Comparison of ENCODE assay signal across 1 cellular context in the genomic region with DNA sequence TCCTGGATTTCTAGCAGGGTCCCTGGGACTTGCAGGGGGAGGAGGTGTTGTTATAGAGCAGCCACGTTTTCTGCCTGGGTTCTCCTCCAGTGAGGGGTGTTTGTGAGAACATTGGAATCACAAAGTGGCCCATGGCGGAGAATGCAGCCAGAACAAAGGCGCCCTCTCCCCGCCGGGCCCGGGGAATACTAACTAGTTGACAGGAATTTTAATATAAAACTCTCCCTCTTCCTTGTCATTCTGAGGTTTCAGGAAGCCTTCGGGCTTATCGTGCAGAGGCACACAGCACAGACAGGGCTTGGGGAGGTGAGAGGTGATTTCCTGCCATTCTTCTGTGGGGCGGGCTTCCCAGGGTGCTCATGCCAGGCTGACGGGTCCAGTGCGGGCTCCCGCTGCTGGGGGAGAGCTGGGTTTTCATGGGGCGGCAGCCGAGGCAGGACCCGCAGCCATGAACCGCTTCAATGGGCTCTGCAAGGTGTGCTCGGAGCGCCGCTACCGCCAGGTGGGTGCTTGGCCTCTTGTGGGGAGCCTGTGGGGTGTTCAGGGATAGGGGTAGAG.
A peak's percentile ranks its signal among the peaks of the same experiment; 100 is the strongest.
TF ChIP-seq lines count a peak whose summit lies in the region.

No MANE protein-coding gene starts in this region.

TF ChIP-seq in GM23338, 12 proteins besides CTCF, POLR2A, EP300 and RAD21:
- TF ChIP-seq, protein P1, sequence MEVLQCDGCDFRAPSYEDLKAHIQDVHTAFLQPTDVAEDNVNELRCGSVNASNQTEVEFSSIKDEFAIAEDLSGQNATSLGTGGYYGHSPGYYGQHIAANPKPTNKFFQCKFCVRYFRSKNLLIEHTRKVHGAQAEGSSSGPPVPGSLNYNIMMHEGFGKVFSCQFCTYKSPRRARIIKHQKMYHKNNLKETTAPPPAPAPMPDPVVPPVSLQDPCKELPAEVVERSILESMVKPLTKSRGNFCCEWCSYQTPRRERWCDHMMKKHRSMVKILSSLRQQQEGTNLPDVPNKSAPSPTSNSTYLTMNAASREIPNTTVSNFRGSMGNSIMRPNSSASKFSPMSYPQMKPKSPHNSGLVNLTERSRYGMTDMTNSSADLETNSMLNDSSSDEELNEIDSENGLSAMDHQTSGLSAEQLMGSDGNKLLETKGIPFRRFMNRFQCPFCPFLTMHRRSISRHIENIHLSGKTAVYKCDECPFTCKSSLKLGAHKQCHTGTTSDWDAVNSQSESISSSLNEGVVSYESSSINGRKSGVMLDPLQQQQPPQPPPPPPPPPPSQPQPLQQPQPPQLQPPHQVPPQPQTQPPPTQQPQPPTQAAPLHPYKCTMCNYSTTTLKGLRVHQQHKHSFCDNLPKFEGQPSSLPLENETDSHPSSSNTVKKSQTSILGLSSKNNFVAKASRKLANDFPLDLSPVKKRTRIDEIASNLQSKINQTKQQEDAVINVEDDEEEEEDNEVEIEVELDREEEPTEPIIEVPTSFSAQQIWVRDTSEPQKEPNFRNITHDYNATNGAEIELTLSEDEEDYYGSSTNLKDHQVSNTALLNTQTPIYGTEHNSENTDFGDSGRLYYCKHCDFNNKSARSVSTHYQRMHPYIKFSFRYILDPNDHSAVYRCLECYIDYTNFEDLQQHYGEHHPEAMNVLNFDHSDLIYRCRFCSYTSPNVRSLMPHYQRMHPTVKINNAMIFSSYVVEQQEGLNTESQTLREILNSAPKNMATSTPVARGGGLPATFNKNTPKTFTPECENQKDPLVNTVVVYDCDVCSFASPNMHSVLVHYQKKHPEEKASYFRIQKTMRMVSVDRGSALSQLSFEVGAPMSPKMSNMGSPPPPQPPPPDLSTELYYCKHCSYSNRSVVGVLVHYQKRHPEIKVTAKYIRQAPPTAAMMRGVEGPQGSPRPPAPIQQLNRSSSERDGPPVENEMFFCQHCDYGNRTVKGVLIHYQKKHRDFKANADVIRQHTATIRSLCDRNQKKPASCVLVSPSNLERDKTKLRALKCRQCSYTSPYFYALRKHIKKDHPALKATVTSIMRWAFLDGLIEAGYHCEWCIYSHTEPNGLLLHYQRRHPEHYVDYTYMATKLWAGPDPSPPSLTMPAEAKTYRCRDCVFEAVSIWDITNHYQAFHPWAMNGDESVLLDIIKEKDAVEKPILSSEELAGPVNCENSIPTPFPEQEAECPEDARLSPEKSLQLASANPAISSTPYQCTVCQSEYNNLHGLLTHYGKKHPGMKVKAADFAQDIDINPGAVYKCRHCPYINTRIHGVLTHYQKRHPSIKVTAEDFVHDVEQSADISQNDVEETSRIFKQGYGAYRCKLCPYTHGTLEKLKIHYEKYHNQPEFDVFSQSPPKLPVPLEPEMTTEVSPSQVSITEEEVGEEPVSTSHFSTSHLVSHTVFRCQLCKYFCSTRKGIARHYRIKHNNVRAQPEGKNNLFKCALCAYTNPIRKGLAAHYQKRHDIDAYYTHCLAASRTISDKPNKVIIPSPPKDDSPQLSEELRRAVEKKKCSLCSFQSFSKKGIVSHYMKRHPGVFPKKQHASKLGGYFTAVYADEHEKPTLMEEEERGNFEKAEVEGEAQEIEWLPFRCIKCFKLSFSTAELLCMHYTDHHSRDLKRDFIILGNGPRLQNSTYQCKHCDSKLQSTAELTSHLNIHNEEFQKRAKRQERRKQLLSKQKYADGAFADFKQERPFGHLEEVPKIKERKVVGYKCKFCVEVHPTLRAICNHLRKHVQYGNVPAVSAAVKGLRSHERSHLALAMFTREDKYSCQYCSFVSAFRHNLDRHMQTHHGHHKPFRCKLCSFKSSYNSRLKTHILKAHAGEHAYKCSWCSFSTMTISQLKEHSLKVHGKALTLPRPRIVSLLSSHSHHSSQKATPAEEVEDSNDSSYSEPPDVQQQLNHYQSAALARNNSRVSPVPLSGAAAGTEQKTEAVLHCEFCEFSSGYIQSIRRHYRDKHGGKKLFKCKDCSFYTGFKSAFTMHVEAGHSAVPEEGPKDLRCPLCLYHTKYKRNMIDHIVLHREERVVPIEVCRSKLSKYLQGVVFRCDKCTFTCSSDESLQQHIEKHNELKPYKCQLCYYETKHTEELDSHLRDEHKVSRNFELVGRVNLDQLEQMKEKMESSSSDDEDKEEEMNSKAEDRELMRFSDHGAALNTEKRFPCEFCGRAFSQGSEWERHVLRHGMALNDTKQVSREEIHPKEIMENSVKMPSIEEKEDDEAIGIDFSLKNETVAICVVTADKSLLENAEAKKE (CRISPR knock-in tag; IDR thresholded peaks at IDR 0.05), result peak; percentile 78
- TF ChIP-seq CREB1 (CRISPR knock-in tag; IDR thresholded peaks at IDR 0.05; ENCODE audit: low read depth), result 0 out of 2 replicates have a peak, but pooled peaks have one; percentile 8
- TF ChIP-seq NANOG (IDR thresholded peaks at IDR 0.05; ENCODE audit: borderline replicate concordance), result no peak
